ENCODE assay signal across 1 cellular context in the genomic region with DNA sequence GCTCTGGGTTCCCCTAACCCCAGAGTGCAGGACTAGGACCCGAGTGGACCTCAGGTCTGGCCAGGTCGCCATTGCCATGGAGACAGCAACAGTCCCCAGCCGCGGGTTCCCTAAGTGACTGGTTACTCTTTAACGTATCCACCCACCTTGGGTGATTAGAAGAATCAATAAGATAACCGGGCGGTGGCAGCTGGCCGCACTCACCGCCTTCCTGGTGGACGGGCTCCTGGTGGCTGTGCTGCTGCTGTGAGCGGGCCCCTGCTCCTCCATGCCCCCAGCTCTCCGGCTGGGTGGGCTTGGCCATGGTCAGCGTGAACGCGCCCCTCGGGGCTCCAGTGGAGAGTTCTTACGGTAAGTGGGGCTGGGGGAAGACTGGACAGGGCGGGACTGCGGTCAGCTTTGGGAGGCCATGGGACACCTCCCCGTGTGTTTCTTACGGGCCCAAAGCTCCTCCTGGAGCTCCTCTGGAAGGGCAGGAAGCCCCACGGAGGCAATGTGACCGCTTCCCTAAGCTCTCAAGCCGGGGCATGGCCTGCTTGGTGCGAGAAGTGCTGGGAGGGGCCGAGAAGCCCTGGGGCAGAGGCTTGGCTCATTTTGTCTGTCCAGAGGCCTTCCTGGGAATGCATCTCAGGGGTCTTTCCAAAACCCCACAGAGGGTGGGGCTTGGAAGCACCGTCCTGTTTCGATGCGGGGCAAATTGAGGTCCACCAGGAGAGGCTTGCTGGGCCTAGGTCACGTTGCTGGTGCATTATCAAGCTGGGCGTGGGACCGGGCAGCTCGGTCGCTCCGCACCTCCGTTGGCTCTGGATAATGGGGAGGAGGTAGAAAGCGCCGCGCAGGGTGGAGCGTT.
TF ChIP-seq lines count a peak whose summit lies in the region.

A gene (plus strand): TSS at position 197 of the 850 bp plus-strand sequence. CDS start 106 bp downstream, at position 303.

TF ChIP-seq in K562, 482 proteins besides CTCF, POLR2A, EP300 and RAD21:
- TF ChIP-seq RFX1 (IDR thresholded peaks at IDR 0.05) (peak; percentile 27; the same call in 1 of the 2 replicates), ZBTB7A (IDR thresholded peaks at IDR 0.05; ENCODE audit: borderline replicate concordance, control insufficient read depth, low read depth, low read length) (no peak)
TF ChIP-seq in K562: peak in this region for 1.
